Comparison of ENCODE assay signal across 7 cellular contexts in the genomic region with DNA sequence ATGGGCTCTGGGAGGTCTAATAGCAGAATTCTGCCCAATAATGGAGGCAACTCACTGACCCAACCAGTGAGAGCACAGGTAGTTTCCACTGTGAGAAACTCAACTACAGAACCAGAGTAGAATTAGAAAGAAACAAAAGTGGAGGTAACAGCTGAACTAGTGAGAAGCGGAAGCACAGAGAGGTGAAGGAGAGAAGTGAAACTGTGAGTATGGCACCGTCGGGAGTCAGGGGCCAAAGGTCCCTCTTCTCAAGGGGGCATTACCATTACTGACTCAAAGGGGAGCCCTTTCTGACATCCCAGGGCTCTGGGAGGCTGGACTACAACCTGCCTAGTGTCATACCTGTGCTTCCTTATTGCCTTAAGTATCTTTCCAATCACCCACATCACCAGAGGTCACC.
ATAC-seq lines count a peak whose summit lies in the region.

No MANE protein-coding gene starts in this region.

- ATAC-seq in GM18861 (IDR thresholded peaks at IDR 0.05; ENCODE audit: unreplicated experiment) (peak; percentile 72), GM19351 (IDR thresholded peaks at IDR 0.05; ENCODE audit: unreplicated experiment) (peak; percentile 65), GM21390 (IDR thresholded peaks at IDR 0.05; ENCODE audit: unreplicated experiment) (peak; percentile 56), GM21786 (IDR thresholded peaks at IDR 0.05; ENCODE audit: unreplicated experiment) (peak; percentile 62), HG02884 (IDR thresholded peaks at IDR 0.05; ENCODE audit: unreplicated experiment) (peak; percentile 48), HG03135 (IDR thresholded peaks at IDR 0.05; ENCODE audit: unreplicated experiment) (peak; percentile 56), HG03520 (IDR thresholded peaks at IDR 0.05; ENCODE audit: unreplicated experiment) (peak; percentile 55)

Comparison
In these comparisons a context has a peak if more than half of its experiments do, and no peak if none do; other contexts are left out.
1. Peak in every context shown above with its lines: ATAC-seq.